Comparison of ENCODE assay signal across 8 cellular contexts in the genomic region with DNA sequence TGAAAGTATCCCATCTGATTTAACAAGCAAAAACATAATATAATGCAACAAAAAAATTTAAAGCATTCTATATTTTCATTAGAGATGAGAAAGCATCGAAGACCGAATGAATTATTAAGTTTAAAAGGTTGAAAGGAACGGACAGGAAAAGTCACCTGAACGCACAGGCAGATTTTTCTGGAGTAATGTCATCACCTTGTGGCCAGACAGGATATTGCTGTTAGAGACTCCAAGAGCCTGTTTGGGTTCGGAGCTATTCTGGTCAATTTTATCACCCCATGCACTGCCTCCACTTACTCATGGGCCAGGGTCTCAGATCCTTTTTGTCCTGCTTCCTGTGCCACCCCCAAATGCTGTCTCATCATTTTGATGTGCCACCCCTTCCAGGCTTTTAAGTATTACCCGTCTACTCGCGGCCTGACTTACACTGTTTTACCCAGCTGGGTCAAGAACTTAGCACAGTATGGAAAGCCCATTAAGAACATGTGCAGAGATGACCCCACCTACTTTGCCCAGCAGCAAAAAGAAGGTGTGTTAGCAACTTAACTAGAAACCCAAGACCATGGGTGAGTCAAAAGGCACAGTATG.
A peak's percentile ranks its signal among the peaks of the same experiment; 100 is the strongest.
DNase-seq lines count a peak whose midpoint lies in the region; ATAC-seq and TF ChIP-seq lines count a peak whose summit lies in the region.

No MANE protein-coding gene starts in this region.

- H3K4me1 ChIP-seq in DOHH2 (ENCODE audit: control insufficient read depth, low read length) (peaks cover 4% of the 10 kb centered on the region), neutrophil (ENCODE audit: control insufficient read depth in 1 of 2, insufficient read depth in 1 of 2, low read depth in 1 of 2, low read length in 1 of 2) (no peaks in the 10 kb centered on the region)

- H3K36me3 Mint-ChIP-seq in stimulated activated memory B cell treated with anti-CD40 and anti-IgM and Interleukin-4, amounts not matched to agents 10 μg/mL and 1 μg/mL and 100 μg/mL, for 72 hours, result no peaks in the 10 kb centered on the region

- no peaks in the 10 kb centered on the region for H3K9me3 Mint-ChIP-seq in stimulated activated memory B cell treated with anti-CD40 and anti-IgM and Interleukin-4, amounts not matched to agents 10 μg/mL and 1 μg/mL and 100 μg/mL, for 72 hours

- no peak overlapping the region for H3K27ac Mint-ChIP-seq in stimulated activated memory B cell treated with anti-CD40 and anti-IgM and Interleukin-4, amounts not matched to agents 10 μg/mL and 1 μg/mL and 100 μg/mL, for 72 hours

- no peaks in the 10 kb centered on the region for H3K4me1 Mint-ChIP-seq in stimulated activated memory B cell treated with anti-CD40 and anti-IgM and Interleukin-4, amounts not matched to agents 10 μg/mL and 1 μg/mL and 100 μg/mL, for 72 hours

- H3K4me2 ChIP-seq in DOHH2 (ENCODE audit: low read length), result peak overlapping the region; percentile 37; the same call in 1 of the 2 replicates

- H4K20me1 ChIP-seq in DOHH2 (ENCODE audit: control insufficient read depth, insufficient read depth, low read depth, low read length), result no peaks in the 10 kb centered on the region

- no peak overlapping the region for H3K27ac ChIP-seq in DOHH2 (ENCODE audit: low read depth, low read length)
- H3K27ac ChIP-seq in neutrophil, result no peak overlapping the region

- H3K36me3 ChIP-seq in DOHH2 (ENCODE audit: control insufficient read depth, low read length), result no peaks in the 10 kb centered on the region
- H3K36me3 ChIP-seq in neutrophil, result no peaks in the 10 kb centered on the region

- peaks cover 6% of the 10 kb centered on the region; the same call in 1 of the 2 replicates for H3K27me3 ChIP-seq in DOHH2 (ENCODE audit: control insufficient read depth, low read length)
- H3K27me3 ChIP-seq in neutrophil, result no peaks in the 10 kb centered on the region

- H3K4me3 ChIP-seq in DOHH2 (ENCODE audit: low read length) (no peak overlapping the region), neutrophil (ENCODE audit: low read depth in 1 of 2, low read length in 1 of 2) (no peak overlapping the region)

- H3K9me2 ChIP-seq in DOHH2 (replicated peaks; ENCODE audit: control insufficient read depth, low read length), result no peaks in the 10 kb centered on the region

- H3F3A ChIP-seq in DOHH2 (ENCODE audit: control insufficient read depth, insufficient read depth), result no peaks in the 10 kb centered on the region

- H3K9me3 ChIP-seq in DOHH2 (ENCODE audit: control insufficient read depth, insufficient read depth, low read length) (no peaks in the 10 kb centered on the region), neutrophil (no peaks in the 10 kb centered on the region)

- H3K4me3 Mint-ChIP-seq in stimulated activated memory B cell treated with anti-CD40 and anti-IgM and Interleukin-4, amounts not matched to agents 10 μg/mL and 1 μg/mL and 100 μg/mL, for 72 hours, result no peak overlapping the region

- peak; percentile 82 for DNase-seq in NCI-H82 (lab: John Stamatoyannopoulos, UW)
- DNase-seq in activated CD8-positive, alpha-beta memory T cell treated with anti-CD3 and anti-CD28 coated beads, Interleukin-2, amount 50 U/mL, for 4 hours, result peak; percentile 50
- peak; percentile 56 for DNase-seq in fibroblast of peridontal ligament (ENCODE audit: extremely low read depth)

- ATAC-seq in HG02642 (IDR thresholded peaks at IDR 0.05; ENCODE audit: poor library complexity, unreplicated experiment) (peak; percentile 67), GM19467 (IDR thresholded peaks at IDR 0.05; ENCODE audit: unreplicated experiment) (no peak)
- ATAC-seq in stimulated activated memory B cell treated with anti-CD40 and anti-IgM and Interleukin-4, amounts not matched to agents 10 μg/mL and 1 μg/mL and 100 μg/mL, for 72 hours, result no peak

- TF ChIP-seq CTCF in DOHH2 (IDR thresholded peaks at IDR 0.05; ENCODE audit: low read depth, low read length, poor library complexity, severe bottlenecking), result peak; percentile 86
- peak; percentile 72 for TF ChIP-seq CTCF in neutrophil (IDR thresholded peaks at IDR 0.05)

- no peaks in the 10 kb centered on the region for H3K79me2 ChIP-seq in DOHH2 (ENCODE audit: control insufficient read depth, low read length)

- H3K27me3 Mint-ChIP-seq in stimulated activated memory B cell treated with anti-CD40 and anti-IgM and Interleukin-4, amounts not matched to agents 10 μg/mL and 1 μg/mL and 100 μg/mL, for 72 hours, result no peaks in the 10 kb centered on the region
